In the genomic region with DNA sequence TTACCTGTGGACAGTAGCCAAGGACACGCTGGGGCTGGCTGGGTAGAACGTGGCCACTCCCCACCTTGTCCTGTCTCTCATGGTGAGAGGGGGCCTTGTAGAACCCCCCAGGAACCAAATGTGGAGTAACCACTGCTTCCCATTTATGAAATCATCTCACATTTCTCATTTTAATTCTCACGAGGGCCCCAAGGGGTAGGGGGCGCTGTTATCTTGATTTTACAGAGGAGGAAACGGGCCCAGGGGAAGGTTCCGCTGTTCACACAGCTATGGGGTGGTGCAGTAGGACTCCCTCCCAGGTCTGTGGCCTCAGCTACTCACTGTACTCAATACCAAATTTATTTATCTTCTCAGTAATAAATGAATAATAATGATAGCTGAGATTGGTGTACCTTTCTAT, we compare ENCODE assay signal across 3 cellular contexts.
TF ChIP-seq lines count a peak whose summit lies in the region.

No MANE protein-coding gene starts in this region.

TF ChIP-seq in HCT116, 20 proteins besides CTCF, POLR2A, EP300 and RAD21:
- TF ChIP-seq FOSL1 (IDR thresholded peaks at IDR 0.05; ENCODE audit: low read depth): no peak
- no peak for TF ChIP-seq POLR2AphosphoS5 (IDR thresholded peaks at IDR 0.05; ENCODE audit: low read depth, low read length)
- no peak for TF ChIP-seq JUND (IDR thresholded peaks at IDR 0.05)
- TF ChIP-seq EZH2phosphoT487 (IDR thresholded peaks at IDR 0.05; ENCODE audit: borderline replicate concordance): no peak
- TF ChIP-seq ATF3 (IDR thresholded peaks at IDR 0.05): no peak
- TF ChIP-seq ELF1 (IDR thresholded peaks at IDR 0.05; ENCODE audit: borderline replicate concordance, low read depth): no peak
- TF ChIP-seq YY1 (IDR thresholded peaks at IDR 0.05; ENCODE audit: extremely low read depth, insufficient replicate concordance, low read depth, low read length): no peak
- TF ChIP-seq SRF (IDR thresholded peaks at IDR 0.05; ENCODE audit: low read depth): no peak
TF ChIP-seq in HCT116: peak in this region for 0.

TF ChIP-seq in K562, 482 proteins besides CTCF, POLR2A, EP300 and RAD21 (continues in another document):
- TF ChIP-seq GABPB2 (CRISPR knock-in tag; conservative IDR thresholded peaks at IDR 0.05): no peak
- no peak for TF ChIP-seq ZNF23 (CRISPR knock-in tag; IDR thresholded peaks at IDR 0.05)
- no peak for TF ChIP-seq SRSF9 (IDR thresholded peaks at IDR 0.05; ENCODE audit: borderline replicate concordance, low read depth, low read length)
- peak; percentile 28 for TF ChIP-seq CTCFL (IDR thresholded peaks at IDR 0.05; ENCODE audit: borderline replicate concordance, insufficient read depth, low read depth, low read length, poor library complexity, severe bottlenecking)
- no peak for TF ChIP-seq MAZ (CRISPR knock-in tag; conservative IDR thresholded peaks at IDR 0.05 in 1 of 2, IDR thresholded peaks at IDR 0.05 in 1 of 2)
- TF ChIP-seq, protein P1, sequence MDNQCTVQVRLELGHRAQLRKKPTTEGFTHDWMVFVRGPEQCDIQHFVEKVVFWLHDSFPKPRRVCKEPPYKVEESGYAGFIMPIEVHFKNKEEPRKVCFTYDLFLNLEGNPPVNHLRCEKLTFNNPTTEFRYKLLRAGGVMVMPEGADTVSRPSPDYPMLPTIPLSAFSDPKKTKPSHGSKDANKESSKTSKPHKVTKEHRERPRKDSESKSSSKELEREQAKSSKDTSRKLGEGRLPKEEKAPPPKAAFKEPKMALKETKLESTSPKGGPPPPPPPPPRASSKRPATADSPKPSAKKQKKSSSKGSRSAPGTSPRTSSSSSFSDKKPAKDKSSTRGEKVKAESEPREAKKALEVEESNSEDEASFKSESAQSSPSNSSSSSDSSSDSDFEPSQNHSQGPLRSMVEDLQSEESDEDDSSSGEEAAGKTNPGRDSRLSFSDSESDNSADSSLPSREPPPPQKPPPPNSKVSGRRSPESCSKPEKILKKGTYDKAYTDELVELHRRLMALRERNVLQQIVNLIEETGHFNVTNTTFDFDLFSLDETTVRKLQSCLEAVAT (IDR thresholded peaks at IDR 0.05): no peak
- TF ChIP-seq NFXL1 (CRISPR knock-in tag; IDR thresholded peaks at IDR 0.05): no peak
- TF ChIP-seq KLF1 (tag; IDR thresholded peaks at IDR 0.05): no peak
- no peak for TF ChIP-seq TCFL5 (CRISPR knock-in tag; conservative IDR thresholded peaks at IDR 0.05)
- TF ChIP-seq CBX2 (IDR thresholded peaks at IDR 0.05; ENCODE audit: insufficient read depth, low read length, poor library complexity, severe bottlenecking): no peak
- no peak for TF ChIP-seq MXI1 (IDR thresholded peaks at IDR 0.05; ENCODE audit: low read depth, low read length)
- TF ChIP-seq JUND (IDR thresholded peaks at IDR 0.05; ENCODE audit: borderline replicate concordance, low read depth, low read length): peak; percentile 30; the same call in 1 of the 2 replicates
- no peak for TF ChIP-seq JUND (tag; IDR thresholded peaks at IDR 0.05; ENCODE audit: borderline replicate concordance, low read depth, low read length)
- no peak for TF ChIP-seq MAFG (tag; conservative IDR thresholded peaks at IDR 0.05)

TF ChIP-seq in GM12891, 5 proteins besides CTCF, POLR2A, EP300 and RAD21:
- TF ChIP-seq PAX5 (IDR thresholded peaks at IDR 0.05; ENCODE audit: insufficient read depth, low read length, severe bottlenecking) (no peak), POLR2AphosphoS5 (IDR thresholded peaks at IDR 0.05; ENCODE audit: low read depth, low read length) (no peak), TAF1 (IDR thresholded peaks at IDR 0.05; ENCODE audit: low read depth, low read length) (no peak), SPI1 (IDR thresholded peaks at IDR 0.05; ENCODE audit: low read depth, low read length) (no peak), POU2F2 (IDR thresholded peaks at IDR 0.05; ENCODE audit: low read depth, low read length) (no peak)
